Comparison of ENCODE assay signal across 22 cellular contexts in genomic region chr10:91864744-91865143, GRCh38.
"Had no signal": no experiment of that assay in that cellular context is flagged by ENCODE, and none has a peak within 500 bp of the region (broad histone marks: within the 10 kb centered on the region; RNA-seq: fewer than 3 reads in every experiment).

No MANE protein-coding gene starts in this region.

- H3K9ac ChIP-seq: parathyroid adenoma had no signal

- H3K27me3 ChIP-seq: brain microvascular endothelial cell, colonic mucosa, gastrocnemius medialis, upper lobe of right lung had no signal

- H3K4me1 ChIP-seq: colonic mucosa, gastrocnemius medialis, parathyroid adenoma, upper lobe of right lung had no signal

- H3K27ac ChIP-seq: brain microvascular endothelial cell, colonic mucosa, epithelial cell of prostate, gastrocnemius medialis, parathyroid adenoma, upper lobe of right lung had no signal

- H3K9me3 ChIP-seq: colonic mucosa, gastrocnemius medialis, upper lobe of right lung had no signal

- ATAC-seq: activated CD8-positive, alpha-beta T cell treated with anti-CD3 and anti-CD28 coated beads for 36 hours; gastrocnemius medialis; left lobe of liver; sciatic nerve; stimulated activated memory B cell treated with anti-CD40 and anti-IgM and Interleukin-4, amounts not matched to agents 10 μg/mL and 1 μg/mL and 100 μg/mL, for 72 hours; upper lobe of right lung had no signal

- DNase-seq: activated B cell treated with CpG ODN at 0.5 μM for 24 hours; activated CD4-positive, alpha-beta T cell treated with anti-CD3 and anti-CD28 coated beads for 48 hours; activated CD8-positive, alpha-beta T cell treated with anti-CD3 and anti-CD28 coated beads for 36 hours; activated gamma-delta T cell treated with Interleukin-2 at 50 U/mL for 16 hours; activated naive CD8-positive, alpha-beta T cell treated with anti-CD3 and anti-CD28 coated beads, Interleukin-2, amount 10 ng/mL, durations not matched to agents 7 days and 5 days; activated T-cell treated with anti-CD3 and anti-CD28 coated beads, Interleukin-2, amount 50 U/mL, for 24 hours; anterior cingulate cortex; brain microvascular endothelial cell; endodermal cell; gastrocnemius medialis; head of caudate nucleus; kidney; midbrain; stimulated activated CD4-positive, alpha-beta T cell treated with anti-CD3 and anti-CD28 coated beads, Interleukin-4, amount 100 ng/mL, for 24 hours; upper lobe of right lung had no signal

- H3K36me3 ChIP-seq: colonic mucosa had no signal

- H2AFZ ChIP-seq: parathyroid adenoma had no signal

- H3K4me3 ChIP-seq: colonic mucosa, gastrocnemius medialis, lung, upper lobe of right lung had no signal
